In genomic region chr20:50512323-50512722, GRCh38 we compare ENCODE assay signal across 10 cellular contexts. TPM values are rescaled to one million over a fixed set of nuclear protein-coding genes. Genes with fewer than 3 reads are reported as not detected.
A peak's percentile ranks its signal among the peaks of the same experiment; 100 is the strongest.
DNase-seq lines count a peak whose midpoint lies in the region; ATAC-seq and TF ChIP-seq lines count a peak whose summit lies in the region.
"Had no signal": no experiment of that assay in that cellular context is flagged by ENCODE, and none has a peak within 500 bp of the region (broad histone marks: within the 10 kb centered on the region; RNA-seq: fewer than 3 reads in every experiment).

No MANE protein-coding gene starts in this region.

- H3K4me2 ChIP-seq in KMS-11: peak overlapping the region; percentile 97; the same call in 1 of the 2 replicates

- peaks cover 63% of the 10 kb centered on the region for H3K4me1 Mint-ChIP-seq in central memory CD8-positive, alpha-beta T cell
- H3K4me1 Mint-ChIP-seq in naive thymus-derived CD4-positive, alpha-beta T cell: peaks cover 53 to 73% (median 68%) of the 10 kb centered on the region in 7 donors

- WGBS in lower leg skin, 2 donors: 56 to 72% methylated on average over 1 of the region's 1 CpG

- H3K27ac ChIP-seq in KMS-11: no peak overlapping the region
- H3K27ac ChIP-seq in naive thymus-derived CD4-positive, alpha-beta T cell (ENCODE audit: low read depth, low read length): peak overlapping the region; percentile 89

- no peak overlapping the region for H2AFZ ChIP-seq in KMS-11 (ENCODE audit: low read depth)

- peak overlapping the region; percentile 32 for H3K27ac Mint-ChIP-seq in central memory CD8-positive, alpha-beta T cell (ENCODE audit: low read depth)
- H3K27ac Mint-ChIP-seq in naive thymus-derived CD4-positive, alpha-beta T cell: peak overlapping the region in 8 of 9 donors; percentile 4 to 98 (median 70)

- ATAC-seq in central memory CD8-positive, alpha-beta T cell (replicated peaks; ENCODE audit: extremely low read depth, poor library complexity, severe bottlenecking): no peak
- no peak for ATAC-seq in naive thymus-derived CD4-positive, alpha-beta T cell

- no peaks in the 10 kb centered on the region for H3K36me3 ChIP-seq in KMS-11 (ENCODE audit: insufficient read depth)
- peaks cover 0 to 9% (median 0%) of the 10 kb centered on the region in 3 experiments for H3K36me3 ChIP-seq in naive thymus-derived CD4-positive, alpha-beta T cell (ENCODE audit: control insufficient read depth in 2 of 3, insufficient read depth in 3 of 3, low read length in 3 of 3)

- POLR2A ChIA-PET in naive thymus-derived CD4-positive, alpha-beta T cell (lab: Charles Lee): interaction anchor here (0.7 to 4.9 kb wide), 13 partner anchors 9 to 321 kb away, joined by 3 to 50 read pairs (median 8); partner anchors contain the start of gene CEBPB

- no peaks in the 10 kb centered on the region for H3K9me3 ChIP-seq in naive thymus-derived CD4-positive, alpha-beta T cell (ENCODE audit: control insufficient read depth in 2 of 3, low read length in 3 of 3)

- H3K4me1 ChIP-seq in KMS-11 (ENCODE audit: low read depth, poor library complexity, severe bottlenecking): peaks cover 44% of the 10 kb centered on the region
- peaks cover 51 to 57% of the 10 kb centered on the region in 2 donors for H3K4me1 ChIP-seq in naive thymus-derived CD4-positive, alpha-beta T cell (ENCODE audit: control insufficient read depth in 2 of 2, insufficient read depth in 2 of 2, low read length in 2 of 2)

- no peaks in the 10 kb centered on the region for H3K27me3 Mint-ChIP-seq in central memory CD8-positive, alpha-beta T cell
- no peaks in the 10 kb centered on the region for H3K27me3 Mint-ChIP-seq in naive thymus-derived CD4-positive, alpha-beta T cell

- no peaks in the 10 kb centered on the region for H3K27me3 ChIP-seq in KMS-11 (ENCODE audit: insufficient read depth, low read depth)
- no peaks in the 10 kb centered on the region for H3K27me3 ChIP-seq in naive thymus-derived CD4-positive, alpha-beta T cell (ENCODE audit: control insufficient read depth in 2 of 2, insufficient read depth in 2 of 2, low read length in 2 of 2)

- peaks cover 16% of the 10 kb centered on the region; the same call in 1 of the 2 replicates for H4K20me1 ChIP-seq in KMS-11 (ENCODE audit: insufficient read depth)

- CTCF ChIA-PET in naive thymus-derived CD4-positive, alpha-beta T cell (lab: Charles Lee): interaction anchor here (0.7 to 2.8 kb wide), 8 partner anchors 8 to 323 kb away, joined by 3 to 13 read pairs (median 3); no protein-coding TSS in a partner anchor

- no peak overlapping the region for H3K9ac ChIP-seq in KMS-11

- no peak for TF ChIP-seq POLR2A in lower leg skin (IDR thresholded peaks at IDR 0.05)

- H3K4me3 ChIP-seq in AG10803 (ENCODE audit: low read length) (peak overlapping the region; percentile 21), KMS-11 (IDR thresholded peaks at IDR 0.05; ENCODE audit: insufficient read depth, low read depth, low read length) (no peak overlapping the region), lower leg skin (ENCODE audit: low read depth, poor library complexity, severe bottlenecking) (no peak overlapping the region)
- peak overlapping the region; percentile 88 for H3K4me3 ChIP-seq in naive thymus-derived CD4-positive, alpha-beta T cell (ENCODE audit: low read length)

- peak overlapping the region; percentile 97 for H3K4me3 Mint-ChIP-seq in central memory CD8-positive, alpha-beta T cell
- peak overlapping the region; percentile 93 to 100 (median 97) for H3K4me3 Mint-ChIP-seq in naive thymus-derived CD4-positive, alpha-beta T cell

- TF ChIP-seq CTCF in AG10803 (conservative IDR thresholded peaks at IDR 0.05; ENCODE audit: low read length): no peak
- no peak for TF ChIP-seq CTCF in KMS-11 (conservative IDR thresholded peaks at IDR 0.05; ENCODE audit: low read depth, low read length)
- no peak for TF ChIP-seq CTCF in lower leg skin (IDR thresholded peaks at IDR 0.05)
- TF ChIP-seq CTCF in GM13976 (IDR thresholded peaks at IDR 0.05; ENCODE audit: borderline replicate concordance, control extremely low read depth, extremely low read depth, insufficient read depth, missing control alignments): no peak

- no peaks in the 10 kb centered on the region for H3K9me3 Mint-ChIP-seq in central memory CD8-positive, alpha-beta T cell
- no peaks in the 10 kb centered on the region for H3K9me3 Mint-ChIP-seq in naive thymus-derived CD4-positive, alpha-beta T cell

- no peak for DNase-seq in AG10803 (ENCODE audit: low read depth)
- no peak for DNase-seq in central memory CD8-positive, alpha-beta T cell (ENCODE audit: low spot score in 2 of 2)
- DNase-seq in naive thymus-derived CD4-positive, alpha-beta T cell: no peak
- no peak for DNase-seq in NCI-H446 treated with DMSO at 0.1 percent for 48 hours (lab: John Stamatoyannopoulos, UW)
- no peak for DNase-seq in lower leg skin (ENCODE audit: low spot score in 2 of 2)
- no peak for DNase-seq in activated effector memory CD4-positive, alpha-beta T cell treated with Interleukin-2 at 50 U/mL for 16 hours
- DNase-seq in GM13976 (ENCODE audit: low spot score): no peak
- DNase-seq: activated CD4-positive, alpha-beta T cell treated with anti-CD3 and anti-CD28 coated beads for 1 hour; stimulated activated CD4-positive, alpha-beta T cell treated with anti-CD3 and anti-CD28 coated beads, Interleukin-1b, Interleukin-23, amount 100 ng/mL, for 48 hours had no signal

- H3K36me3 Mint-ChIP-seq in central memory CD8-positive, alpha-beta T cell (ENCODE audit: insufficient read depth): peaks cover 15% of the 10 kb centered on the region
- H3K36me3 Mint-ChIP-seq in naive thymus-derived CD4-positive, alpha-beta T cell: peaks cover 0 to 21% (median 0%) of the 10 kb centered on the region in 5 donors

- H3K79me2 ChIP-seq in KMS-11 (ENCODE audit: insufficient read depth, low read depth): peaks cover 48% of the 10 kb centered on the region

- intact Hi-C loops in naive thymus-derived CD4-positive, alpha-beta T cell (cut with micrococcal nuclease): loop anchor here in 1 of 2 donors (10.0 kb wide), 1 partner anchor 918 kb away; no protein-coding TSS in a partner anchor
- intact Hi-C loops in lower leg skin (cut with DNase I; ENCODE audit: low total_unique reads): no loop called here

- in situ Hi-C loops in GM13976 (cut with MboI; ENCODE audit: low sequenced_read_pairs, unreplicated experiment): no loop called here

RNA-seq across cellular contexts. Expression of gene PTPN1, which starts 2.1 kb away (rescaled TPM):
- total RNA-seq in naive thymus-derived CD4-positive, alpha-beta T cell: 10 to 100 TPM; 53.9 to 80.5 (median 60.2) TPM
- polyA plus RNA-seq in naive thymus-derived CD4-positive, alpha-beta T cell: 10 to 100 TPM; 30.4 to 34.7 TPM
- total RNA-seq in lower leg skin: 10 to 100 TPM; 19.1 to 29.8 (median 23.3) TPM

Comparison
In these comparisons a context has a peak if more than half of its experiments do, and no peak if none do; other contexts are left out.
1. H3K4me3 ChIP-seq: peak in AG10803 (single experiment) and naive thymus-derived CD4-positive, alpha-beta T cell (single experiment); none in KMS-11 (single experiment) and lower leg skin (single experiment).